1 cellular context compared by ENCODE assay signal in genomic region chr2:148944536-148944935, GRCh38.
TF ChIP-seq lines count a peak whose summit lies in the region.

No MANE protein-coding gene starts in this region.

TF ChIP-seq in GM12878, 131 proteins besides CTCF, POLR2A, EP300 and RAD21 (continued from another document):
- no peak for TF ChIP-seq IRF3 (IDR thresholded peaks at IDR 0.05)
